ENCODE assay signal across 8 cellular contexts in the genomic region with DNA sequence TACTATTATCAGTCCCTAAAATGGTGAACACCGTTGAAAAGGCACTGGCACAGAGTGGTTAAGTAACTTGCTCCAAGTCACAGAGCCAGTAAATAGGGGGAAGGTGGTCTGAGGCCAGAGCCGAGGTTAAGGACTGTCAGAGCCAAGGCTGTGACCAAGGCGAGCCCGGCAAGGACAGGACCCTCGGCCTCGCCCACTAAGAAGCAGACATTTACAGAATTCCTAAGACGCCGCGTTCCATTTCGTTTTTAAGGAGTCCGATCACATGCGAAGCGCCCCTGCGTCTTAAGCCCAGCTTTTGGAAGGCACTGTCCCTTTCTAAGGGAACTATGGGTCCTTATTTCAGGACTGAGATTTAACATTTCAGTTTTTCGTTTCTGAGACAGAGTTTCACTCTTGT. TPM values are rescaled to one million over a fixed set of nuclear protein-coding genes. Genes with fewer than 3 reads are reported as not detected.
DNase-seq lines count a peak whose midpoint lies in the region; ATAC-seq and TF ChIP-seq lines count a peak whose summit lies in the region.

No MANE protein-coding gene starts in this region.

- TF ChIP-seq CTCF in Peyer's patch (IDR thresholded peaks at IDR 0.05) (no peak), progenitor cell of endocrine pancreas (IDR thresholded peaks at IDR 0.05; ENCODE audit: unreplicated experiment) (no peak)

- H3K4me3 Mint-ChIP-seq in progenitor cell of endocrine pancreas (ENCODE audit: low read depth): peak overlapping the region; percentile 93

- H3K9ac ChIP-seq in ES-I3 (ENCODE audit: low read depth, low read length): peak overlapping the region; percentile 87

- H3K36me3 ChIP-seq in ES-I3 (ENCODE audit: insufficient read depth, low read length) (peaks cover 5% of the 10 kb centered on the region; the same call in 1 of the 2 replicates), Peyer's patch (no peaks in the 10 kb centered on the region), esophagus (ENCODE audit: control insufficient read depth in 2 of 2, insufficient read depth in 2 of 2, low read length in 1 of 2) (no peaks in the 10 kb centered on the region)

- H3K36me3 Mint-ChIP-seq in progenitor cell of endocrine pancreas (ENCODE audit: insufficient read depth): no peaks in the 10 kb centered on the region

- H3K4me3 ChIP-seq in Peyer's patch (peak overlapping the region; percentile 63 to 100 (median 83)), esophagus (ENCODE audit: low read depth in 1 of 2, low read length in 2 of 2) (peak overlapping the region; percentile 69 to 94)

- peaks cover 24% of the 10 kb centered on the region for H3K4me1 Mint-ChIP-seq in progenitor cell of endocrine pancreas (ENCODE audit: low read depth)

- TF ChIP-seq POLR2A in Peyer's patch (IDR thresholded peaks at IDR 0.05): no peak

- H3K27me3 Mint-ChIP-seq in progenitor cell of endocrine pancreas: peaks cover 6% of the 10 kb centered on the region

- H3K27ac ChIP-seq in Peyer's patch (peak overlapping the region; percentile 89 to 97 (median 92)), esophagus (ENCODE audit: low read depth in 2 of 2, low read length in 1 of 2) (peak overlapping the region in 1 of 2 donors; percentile 50)

- ATAC-seq in GM21723 (IDR thresholded peaks at IDR 0.05; ENCODE audit: unreplicated experiment): no peak
- ATAC-seq in GM18907 (IDR thresholded peaks at IDR 0.05; ENCODE audit: unreplicated experiment): no peak

- H3K27me3 ChIP-seq in Peyer's patch (no peaks in the 10 kb centered on the region), esophagus (ENCODE audit: control insufficient read depth in 1 of 2, insufficient read depth in 2 of 2, low read length in 2 of 2) (no peaks in the 10 kb centered on the region)

- no peaks in the 10 kb centered on the region for H3K9me3 Mint-ChIP-seq in progenitor cell of endocrine pancreas (ENCODE audit: low read depth)

- peaks cover 13% of the 10 kb centered on the region for H3K4me1 ChIP-seq in ES-I3 (ENCODE audit: insufficient read depth, low read length)
- H3K4me1 ChIP-seq in Peyer's patch: peaks cover 0 to 34% (median 5%) of the 10 kb centered on the region in 4 donors
- H3K4me1 ChIP-seq in esophagus (ENCODE audit: control insufficient read depth in 2 of 2, insufficient read depth in 2 of 2, low read length in 1 of 2): peaks cover 3 to 5% of the 10 kb centered on the region in 2 donors

- H3K9me3 ChIP-seq in ES-I3 (ENCODE audit: control insufficient read depth, insufficient read depth, low read length) (no peaks in the 10 kb centered on the region), Peyer's patch (no peaks in the 10 kb centered on the region), esophagus (ENCODE audit: control insufficient read depth in 2 of 2, insufficient read depth in 1 of 2, low read depth in 1 of 2, low read length in 1 of 2) (no peaks in the 10 kb centered on the region)

- WGBS in esophagus, 2 donors: 5 to 7% methylated on average over 15 of the region's 15 CpGs

- DNase-seq in Peyer's patch (no peak), progenitor cell of endocrine pancreas (ENCODE audit: low spot score, unreplicated experiment) (no peak), DMS153 treated with DMSO at 0.1 percent for 48 hours (lab: John Stamatoyannopoulos, UW; ENCODE audit: unreplicated experiment) (no peak), inferior parietal cortex (ENCODE audit: extremely low spot score) (no peak)

- H3K27ac Mint-ChIP-seq in progenitor cell of endocrine pancreas: peak overlapping the region; percentile 94

RNA-seq across cellular contexts. Expression of a gene that starts 1.0 kb away (rescaled TPM):
- total RNA-seq in Peyer's patch (10 to 100 TPM; 63.7 to 91.1 (median 77.9) TPM), progenitor cell of endocrine pancreas (248 and 249 TPM in 2 replicates)
- polyA plus RNA-seq in esophagus: 10 to 100 TPM; 40.1 to 98.1 TPM
